35 cellular contexts compared by ENCODE assay signal in genomic region chr4:42265782-42266602, GRCh38.
DNase-seq lines count a peak whose midpoint lies in the region; ATAC-seq and TF ChIP-seq lines count a peak whose summit lies in the region.
"Had no signal": no experiment of that assay in that cellular context is flagged by ENCODE, and none has a peak within 500 bp of the region (broad histone marks: within the 10 kb centered on the region; RNA-seq: fewer than 3 reads in every experiment).

No MANE protein-coding gene starts in this region.

- H3K4me2 ChIP-seq in mesenchymal stem cell (ENCODE audit: low read length, poor library complexity, severe bottlenecking) = no peak overlapping the region
- H3K4me2 ChIP-seq: A549; BLaER1; BLaER1 treated with 17β-estradiol and CSF1 and Interleukin-3, amounts not matched to agents 10 nM and 100 nM had no signal

- H3K4me3 ChIP-seq in mesenchymal stem cell (ENCODE audit: insufficient read depth in 1 of 2, low read depth in 1 of 2, low read length in 2 of 2) (no peak overlapping the region), upper lobe of right lung (no peak overlapping the region)
- H3K4me3 ChIP-seq: A549; BLaER1; BLaER1 treated with 17β-estradiol and CSF1 and Interleukin-3, amounts not matched to agents 10 nM and 100 nM had no signal

- H3K9me3 ChIP-seq in mesenchymal stem cell (ENCODE audit: control insufficient read depth, low read length) (no peaks in the 10 kb centered on the region), upper lobe of right lung (no peaks in the 10 kb centered on the region)
- H3K9me3 ChIP-seq: A549, BE2C, Caco-2 had no signal

- H2BK5ac ChIP-seq in mesenchymal stem cell (ENCODE audit: low read depth, low read length, poor library complexity, severe bottlenecking) = no peak overlapping the region

- no peak overlapping the region for H2BK12ac ChIP-seq in mesenchymal stem cell (ENCODE audit: low read length in 2 of 2)

- no peaks in the 10 kb centered on the region for H3K36me3 Mint-ChIP-seq in osteocyte (ENCODE audit: unreplicated experiment)
- H3K36me3 Mint-ChIP-seq: CD14-positive monocyte; CD4-positive, alpha-beta memory T cell; CD4-positive, CD25-positive, alpha-beta regulatory T cell; CD8-positive, alpha-beta memory T cell; CD8-positive, alpha-beta T cell had no signal

- H2AFZ ChIP-seq in mesenchymal stem cell (ENCODE audit: low read depth, low read length) = no peak overlapping the region

- no peak overlapping the region for H3K9ac ChIP-seq in mesenchymal stem cell (ENCODE audit: low read length)
- H3K9ac ChIP-seq: BLaER1; BLaER1 treated with 17β-estradiol and CSF1 and Interleukin-3, amounts not matched to agents 10 nM and 100 nM had no signal

- no peak for DNase-seq in stimulated activated naive CD8-positive, alpha-beta T cell treated with anti-CD3 and anti-CD28 coated beads, Interleukin-15, amount 100 ng/mL, for 72 hours
- DNase-seq in stimulated activated naive CD8-positive, alpha-beta T cell treated with anti-CD3 and anti-CD28 coated beads, Interleukin-15, Interleukin-2, amounts not matched to agents 100 U/mL and 50 U/mL, for 24 hours = no peak
- DNase-seq in mesenchymal stem cell (no peak), osteocyte (ENCODE audit: extremely low spot score, unreplicated experiment) (peak; percentile 83), upper lobe of right lung (no peak), SHP77 (lab: John Stamatoyannopoulos, UW) (no peak)
- DNase-seq: 8988T; ACHN; AML-193; BE2C; C1 segment of cervical spinal cord; Caco-2; Calu3; CD4-positive, alpha-beta memory T cell; CD4-positive, alpha-beta T cell; CD4-positive, CD25-positive, alpha-beta regulatory T cell; CD8-positive, alpha-beta memory T cell; CD8-positive, alpha-beta T cell; COR-L47; DMS 273 treated with DMSO at 0.1 percent for 48 hours; DMS153; DMS53; DMS79; DMS79 treated with DMSO at 0.1 percent for 48 hours; DND-41; EL had no signal

- no peak overlapping the region for H4K8ac ChIP-seq in mesenchymal stem cell (ENCODE audit: low read length)

- peak; percentile 54 for ATAC-seq in stimulated activated naive CD8-positive, alpha-beta T cell treated with anti-CD3 and anti-CD28 coated beads, Interleukin-15, amount 100 ng/mL, for 72 hours
- ATAC-seq in stimulated activated naive CD8-positive, alpha-beta T cell treated with anti-CD3 and anti-CD28 coated beads, Interleukin-15, Interleukin-2, amounts not matched to agents 100 U/mL and 50 U/mL, for 24 hours = no peak
- ATAC-seq in upper lobe of right lung = peak; percentile 23
- ATAC-seq in GM18858 (IDR thresholded peaks at IDR 0.05; ENCODE audit: unreplicated experiment) = no peak
- no peak for ATAC-seq in GM18868 (IDR thresholded peaks at IDR 0.05; ENCODE audit: unreplicated experiment)
- ATAC-seq: A549; CD8-positive, alpha-beta T cell had no signal

- no peak overlapping the region for H3K27ac ChIP-seq in mesenchymal stem cell (ENCODE audit: low read length, poor library complexity, severe bottlenecking)
- H3K27ac ChIP-seq in upper lobe of right lung = no peak overlapping the region
- H3K27ac ChIP-seq: 22Rv1; A549; BLaER1; BLaER1 treated with 17β-estradiol and CSF1 and Interleukin-3, amounts not matched to agents 10 nM and 100 nM; C4-2B had no signal

- H3K4me3 Mint-ChIP-seq in stimulated activated naive CD8-positive, alpha-beta T cell treated with anti-CD3 and anti-CD28 coated beads, Interleukin-15, amount 100 ng/mL, for 72 hours = no peak overlapping the region
- H3K4me3 Mint-ChIP-seq in osteocyte (ENCODE audit: unreplicated experiment) = no peak overlapping the region
- H3K4me3 Mint-ChIP-seq: B cell; CD14-positive monocyte; CD4-positive, alpha-beta memory T cell; CD4-positive, alpha-beta T cell; CD4-positive, CD25-positive, alpha-beta regulatory T cell; CD8-positive, alpha-beta memory T cell; CD8-positive, alpha-beta T cell had no signal

- H3K36me3 ChIP-seq in mesenchymal stem cell (ENCODE audit: control insufficient read depth in 1 of 2, insufficient read depth in 2 of 2, low read depth in 1 of 2, low read length in 2 of 2) (no peaks in the 10 kb centered on the region), upper lobe of right lung (no peaks in the 10 kb centered on the region)
- H3K36me3 ChIP-seq: BE2C; BLaER1; BLaER1 treated with 17β-estradiol and CSF1 and Interleukin-3, amounts not matched to agents 10 nM and 100 nM had no signal

- H2BK15ac ChIP-seq in mesenchymal stem cell (ENCODE audit: low read depth, poor library complexity, severe bottlenecking) = no peak overlapping the region

- no peaks in the 10 kb centered on the region for H3K27me3 ChIP-seq in mesenchymal stem cell (ENCODE audit: control insufficient read depth in 1 of 2, insufficient read depth in 1 of 2, low read length in 2 of 2)
- H3K27me3 ChIP-seq in upper lobe of right lung = no peaks in the 10 kb centered on the region
- H3K27me3 ChIP-seq: BE2C; BLaER1; BLaER1 treated with 17β-estradiol and CSF1 and Interleukin-3, amounts not matched to agents 10 nM and 100 nM had no signal

- H2AK5ac ChIP-seq in mesenchymal stem cell (ENCODE audit: low read length, severe bottlenecking) = no peak overlapping the region

- no peaks in the 10 kb centered on the region for H3K79me1 ChIP-seq in mesenchymal stem cell (replicated peaks; ENCODE audit: low read length, poor library complexity, severe bottlenecking)

- no peak overlapping the region for H2BK120ac ChIP-seq in mesenchymal stem cell (ENCODE audit: low read depth, low read length)

- no peaks in the 10 kb centered on the region for H3K27me3 Mint-ChIP-seq in stimulated activated naive CD8-positive, alpha-beta T cell treated with anti-CD3 and anti-CD28 coated beads, Interleukin-15, amount 100 ng/mL, for 72 hours
- H3K27me3 Mint-ChIP-seq in osteocyte (ENCODE audit: unreplicated experiment) = no peaks in the 10 kb centered on the region
- H3K27me3 Mint-ChIP-seq: B cell had no signal

- H3K27ac Mint-ChIP-seq in stimulated activated naive CD8-positive, alpha-beta T cell treated with anti-CD3 and anti-CD28 coated beads, Interleukin-15, amount 100 ng/mL, for 72 hours = no peak overlapping the region
- no peak overlapping the region for H3K27ac Mint-ChIP-seq in osteocyte (ENCODE audit: unreplicated experiment)
- H3K27ac Mint-ChIP-seq: B cell; CD14-positive monocyte; CD4-positive, alpha-beta memory T cell; CD4-positive, alpha-beta T cell; CD4-positive, CD25-positive, alpha-beta regulatory T cell; CD8-positive, alpha-beta memory T cell; CD8-positive, alpha-beta T cell had no signal

- H3K23ac ChIP-seq in mesenchymal stem cell (ENCODE audit: low read length in 2 of 2) = no peak overlapping the region

- intact Hi-C loops in upper lobe of right lung (cut with DNase I) = no loop called here

- TF ChIP-seq CTCF in osteocyte (IDR thresholded peaks at IDR 0.05) (no peak), upper lobe of right lung (IDR thresholded peaks at IDR 0.05) (no peak)

- no peaks in the 10 kb centered on the region for H3K4me1 Mint-ChIP-seq in stimulated activated naive CD8-positive, alpha-beta T cell treated with anti-CD3 and anti-CD28 coated beads, Interleukin-15, amount 100 ng/mL, for 72 hours
- H3K4me1 Mint-ChIP-seq in osteocyte (ENCODE audit: unreplicated experiment) = no peaks in the 10 kb centered on the region
- H3K4me1 Mint-ChIP-seq: B cell; CD14-positive monocyte; CD4-positive, alpha-beta memory T cell; CD4-positive, CD25-positive, alpha-beta regulatory T cell; CD8-positive, alpha-beta memory T cell had no signal

- no peaks in the 10 kb centered on the region for H3K4me1 ChIP-seq in mesenchymal stem cell (ENCODE audit: control insufficient read depth, insufficient read depth, low read depth, low read length)
- no peaks in the 10 kb centered on the region for H3K4me1 ChIP-seq in upper lobe of right lung
- H3K4me1 ChIP-seq: A549; BE2C; BLaER1; BLaER1 treated with 17β-estradiol and CSF1 and Interleukin-3, amounts not matched to agents 10 nM and 100 nM; Caco-2 had no signal

- no peak overlapping the region for H3K18ac ChIP-seq in mesenchymal stem cell (ENCODE audit: low read depth in 1 of 2, low read length in 2 of 2)

- H3K9me3 Mint-ChIP-seq in stimulated activated naive CD8-positive, alpha-beta T cell treated with anti-CD3 and anti-CD28 coated beads, Interleukin-15, amount 100 ng/mL, for 72 hours = no peaks in the 10 kb centered on the region
- H3K9me3 Mint-ChIP-seq in osteocyte (ENCODE audit: unreplicated experiment) = no peaks in the 10 kb centered on the region
- H3K9me3 Mint-ChIP-seq: CD4-positive, alpha-beta memory T cell; CD4-positive, alpha-beta T cell; CD8-positive, alpha-beta T cell had no signal

- peak overlapping the region; percentile 39 for H4K91ac ChIP-seq in mesenchymal stem cell (ENCODE audit: low read length)

- H3K4ac ChIP-seq in mesenchymal stem cell (ENCODE audit: low read depth in 1 of 2, low read length in 2 of 2) = no peak overlapping the region

- 91% methylated on average over 16 of the region's 20 CpGs for WGBS in mesenchymal stem cell

- H3K14ac ChIP-seq in mesenchymal stem cell (ENCODE audit: low read length in 2 of 2) = no peak overlapping the region

Comparison
In these comparisons a context has a peak if more than half of its experiments do, and no peak if none do; other contexts are left out.
1. ATAC-seq: peak in stimulated activated naive CD8-positive, alpha-beta T cell treated with anti-CD3 and anti-CD28 coated beads, Interleukin-15, amount 100 ng/mL, for 72 hours (single experiment) and upper lobe of right lung (single experiment); none in stimulated activated naive CD8-positive, alpha-beta T cell treated with anti-CD3 and anti-CD28 coated beads, Interleukin-15, Interleukin-2, amounts not matched to agents 100 U/mL and 50 U/mL, for 24 hours (single experiment), GM18858 (single experiment) and GM18868 (single experiment).